ENCODE assay signal across 27 cellular contexts in the genomic region with DNA sequence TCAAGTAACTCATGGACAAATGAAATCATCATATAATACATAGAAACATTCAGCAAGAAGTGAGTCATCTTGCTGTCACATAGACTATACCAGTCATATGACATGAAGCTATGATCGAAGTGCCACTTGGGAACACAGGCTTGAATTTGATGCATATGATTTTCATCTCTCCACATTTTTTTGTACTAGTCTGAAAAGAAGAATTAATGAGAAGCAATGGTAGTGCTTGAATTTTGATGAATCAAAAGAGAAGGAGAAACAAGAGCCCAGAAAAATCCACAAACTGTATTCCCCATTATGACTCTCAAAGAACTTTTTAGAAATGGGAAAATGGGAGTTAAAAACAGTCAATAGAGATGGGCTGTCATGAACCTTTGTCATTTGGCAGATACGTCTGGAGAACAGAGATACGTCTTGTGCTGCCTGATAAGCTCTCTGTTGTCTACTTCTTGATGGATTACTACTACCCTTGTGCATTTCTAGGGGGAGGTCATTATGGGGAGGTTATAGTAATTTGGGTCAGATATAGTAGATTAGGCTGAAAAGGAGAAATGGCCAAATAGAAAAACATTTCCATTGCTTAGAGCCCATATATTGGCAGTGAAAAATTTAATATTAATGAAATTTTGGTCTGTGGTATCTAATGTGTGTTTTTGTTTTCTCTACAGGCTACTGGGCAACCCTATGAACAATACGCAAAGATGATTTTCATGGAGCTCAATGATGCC. TPM values are rescaled to one million over a fixed set of nuclear protein-coding genes. Genes with fewer than 3 reads are reported as not detected.
DNase-seq lines count a peak whose midpoint lies in the region; ATAC-seq, FAIRE-seq and TF ChIP-seq lines count a peak whose summit lies in the region.
"Had no signal": no experiment of that assay in that cellular context is flagged by ENCODE, and none has a peak within 500 bp of the region (broad histone marks: within the 10 kb centered on the region; RNA-seq: fewer than 3 reads in every experiment).

No MANE protein-coding gene starts in this region.

- H3K9me1 ChIP-seq in endothelial cell of umbilical vein (replicated peaks; ENCODE audit: control insufficient read depth, extremely low read depth, insufficient read depth, low read length): no peaks in the 10 kb centered on the region

- no peak overlapping the region for H3K4me3 ChIP-seq in endothelial cell of umbilical vein (replicated peaks in 1 of 3; ENCODE audit: insufficient read depth in 1 of 3, low read depth in 1 of 3, low read length in 3 of 3)
- H3K4me3 ChIP-seq: ascending aorta, MG63, SJCRH30, skin epidermis had no signal

- peak; percentile 61 for ATAC-seq in stimulated activated naive CD8-positive, alpha-beta T cell treated with anti-CD3 and anti-CD28 coated beads, Interleukin-15, Interleukin-2, amounts not matched to agents 100 U/mL and 50 U/mL, for 24 hours
- no peak for ATAC-seq in stimulated activated naive CD8-positive, alpha-beta T cell treated with anti-CD3 and anti-CD28 coated beads, Interleukin-15, amount 100 ng/mL, for 72 hours
- ATAC-seq in HG03460 (IDR thresholded peaks at IDR 0.05; ENCODE audit: unreplicated experiment): no peak
- ATAC-seq: activated CD8-positive, alpha-beta memory T cell treated with anti-CD3 and anti-CD28 coated beads, Interleukin-2, amount 10 ng/mL, durations not matched to agents 7 days and 5 days; esophagus mucosa; left lobe of liver; naive thymus-derived CD4-positive, alpha-beta T cell had no signal

- H3K9me3 ChIP-seq in endothelial cell of umbilical vein (replicated peaks; ENCODE audit: control insufficient read depth, insufficient read depth, low read length): no peaks in the 10 kb centered on the region
- H3K9me3 ChIP-seq: ascending aorta, MG63, SJCRH30 had no signal

- H3K9ac ChIP-seq in endothelial cell of umbilical vein (replicated peaks; ENCODE audit: extremely low read depth, insufficient read depth, low read length): no peak overlapping the region

- intact Hi-C loops in endothelial cell of umbilical vein (cut with micrococcal nuclease) (no loop called here), Calu3 (cut with micrococcal nuclease; ENCODE audit: unreplicated experiment) (no loop called here)

- no peak overlapping the region for H2AFZ ChIP-seq in endothelial cell of umbilical vein (ENCODE audit: low read depth, low read length)

- POLR2A ChIA-PET in endothelial cell of umbilical vein (lab: Charles Lee): no interaction called here

- H3K27me3 ChIP-seq in endothelial cell of umbilical vein (ENCODE audit: control insufficient read depth in 2 of 2, insufficient read depth in 2 of 2, low read length in 2 of 2): no peaks in the 10 kb centered on the region
- H3K27me3 ChIP-seq: ascending aorta, SJCRH30 had no signal

- H3K27ac Mint-ChIP-seq in stimulated activated naive CD8-positive, alpha-beta T cell treated with anti-CD3 and anti-CD28 coated beads, Interleukin-15, amount 100 ng/mL, for 72 hours: no peak overlapping the region
- no peak overlapping the region for H3K27ac Mint-ChIP-seq in Calu3 (ENCODE audit: unreplicated experiment)
- H3K27ac Mint-ChIP-seq: activated CD4-positive, alpha-beta T cell treated with anti-CD3 and anti-CD28 coated beads, Interleukin-2, amount 10 ng/mL, durations not matched to agents 24 days and 14 days; activated CD8-positive, alpha-beta memory T cell treated with anti-CD3 and anti-CD28 coated beads, Interleukin-2, amount 10 ng/mL, durations not matched to agents 7 days and 5 days; activated naive CD4-positive, alpha-beta T cell treated with anti-CD3 and anti-CD28 coated beads, Interleukin-2, amount 50 U/mL, for 24 hours; activated T-helper 1 cell treated with anti-CD3 and anti-CD28 coated beads, Interleukin-12 subunit alpha, Interleukin-12 subunit beta, Interleukin-2, Interleukin-4 antibody, amounts not matched to agents 30 ng/mL and 10 ng/mL and 1 ng/mL, durations not matched to agents 14 hours and 24 hours and 36 hours; naive thymus-derived CD4-positive, alpha-beta T cell had no signal

- H3K4me2 ChIP-seq in endothelial cell of umbilical vein (ENCODE audit: insufficient read depth, low read length): no peak overlapping the region

- H3K9me3 Mint-ChIP-seq in stimulated activated naive CD8-positive, alpha-beta T cell treated with anti-CD3 and anti-CD28 coated beads, Interleukin-15, amount 100 ng/mL, for 72 hours: no peaks in the 10 kb centered on the region
- no peaks in the 10 kb centered on the region for H3K9me3 Mint-ChIP-seq in Calu3 (ENCODE audit: low read depth, unreplicated experiment)
- H3K9me3 Mint-ChIP-seq: activated CD4-positive, alpha-beta T cell treated with anti-CD3 and anti-CD28 coated beads, Interleukin-2, amount 10 ng/mL, durations not matched to agents 24 days and 14 days; activated naive CD4-positive, alpha-beta T cell treated with anti-CD3 and anti-CD28 coated beads, Interleukin-2, amount 50 U/mL, for 24 hours; activated T-helper 1 cell treated with anti-CD3 and anti-CD28 coated beads, Interleukin-12 subunit alpha, Interleukin-12 subunit beta, Interleukin-2, Interleukin-4 antibody, amounts not matched to agents 30 ng/mL and 10 ng/mL and 1 ng/mL, durations not matched to agents 14 hours and 24 hours and 36 hours had no signal

- no peaks in the 10 kb centered on the region for H3K4me1 Mint-ChIP-seq in stimulated activated naive CD8-positive, alpha-beta T cell treated with anti-CD3 and anti-CD28 coated beads, Interleukin-15, amount 100 ng/mL, for 72 hours
- peaks cover 33% of the 10 kb centered on the region for H3K4me1 Mint-ChIP-seq in Calu3 (ENCODE audit: low read depth, unreplicated experiment)
- H3K4me1 Mint-ChIP-seq: activated naive CD4-positive, alpha-beta T cell treated with anti-CD3 and anti-CD28 coated beads, Interleukin-2, amount 50 U/mL, for 24 hours had no signal

- no peaks in the 10 kb centered on the region for H3K36me3 ChIP-seq in endothelial cell of umbilical vein (ENCODE audit: control insufficient read depth in 2 of 2, extremely low read depth in 1 of 2, insufficient read depth in 2 of 2, low read length in 2 of 2)
- H3K36me3 ChIP-seq: ascending aorta, MG63, SJCRH30 had no signal

- peaks cover 4% of the 10 kb centered on the region for H3K36me3 Mint-ChIP-seq in Calu3 (ENCODE audit: insufficient read depth, unreplicated experiment)

- H3K27ac ChIP-seq in endothelial cell of umbilical vein (ENCODE audit: insufficient read depth, low read depth, low read length): no peak overlapping the region
- H3K27ac ChIP-seq: ascending aorta, SJCRH30, skin epidermis had no signal

- H3K4me3 Mint-ChIP-seq in stimulated activated naive CD8-positive, alpha-beta T cell treated with anti-CD3 and anti-CD28 coated beads, Interleukin-15, amount 100 ng/mL, for 72 hours: no peak overlapping the region
- H3K4me3 Mint-ChIP-seq in Calu3 (ENCODE audit: low read depth, unreplicated experiment): no peak overlapping the region
- H3K4me3 Mint-ChIP-seq: activated CD4-positive, alpha-beta T cell treated with anti-CD3 and anti-CD28 coated beads, Interleukin-2, amount 10 ng/mL, durations not matched to agents 24 days and 14 days; activated CD8-positive, alpha-beta memory T cell treated with anti-CD3 and anti-CD28 coated beads, Interleukin-2, amount 10 ng/mL, durations not matched to agents 7 days and 5 days; activated naive CD4-positive, alpha-beta T cell treated with anti-CD3 and anti-CD28 coated beads, Interleukin-2, amount 50 U/mL, for 24 hours; activated T-helper 1 cell treated with anti-CD3 and anti-CD28 coated beads, Interleukin-12 subunit alpha, Interleukin-12 subunit beta, Interleukin-2, Interleukin-4 antibody, amounts not matched to agents 30 ng/mL and 10 ng/mL and 1 ng/mL, durations not matched to agents 14 hours and 24 hours and 36 hours; naive thymus-derived CD4-positive, alpha-beta T cell had no signal

- H4K20me1 ChIP-seq in endothelial cell of umbilical vein (replicated peaks; ENCODE audit: control insufficient read depth, extremely low read depth, insufficient read depth, low read length): no peaks in the 10 kb centered on the region

- TF ChIP-seq POLR2A in endothelial cell of umbilical vein (IDR thresholded peaks at IDR 0.05; ENCODE audit: low read depth, low read length): no peak

- CTCF ChIA-PET in endothelial cell of umbilical vein (lab: Charles Lee) (interaction anchor here (0.9 to 1.8 kb wide), 3 partner anchors 10 to 275 kb away, joined by 3 to 4 read pairs (median 3); no protein-coding TSS in a partner anchor), Calu3 (lab: Charles Lee) (interaction anchor here (1.2 kb wide), 1 partner anchor 12 kb away, joined by 3 read pairs; no protein-coding TSS in a partner anchor)

- BruUV-seq in endothelial cell of umbilical vein (replicated peaks; lab: Mats Ljungman, UMichigan) (no TSS peak), Calu3 (replicated peaks; lab: Mats Ljungman, UMichigan) (no TSS peak)

- FAIRE-seq in RCC 7860 (lab: Jason Lieb, UNC) (peak; percentile 71), endothelial cell of umbilical vein (lab: Jason Lieb, UNC) (no peak)
- FAIRE-seq: frontal cortex, TTC549 had no signal

- TF ChIP-seq CTCF in endothelial cell of umbilical vein (IDR thresholded peaks at IDR 0.05; ENCODE audit: extremely low read depth in 1 of 2, insufficient read depth in 1 of 2, low read depth in 1 of 2, low read length in 2 of 2): no peak
- no peak for TF ChIP-seq CTCF in Calu3 (IDR thresholded peaks at IDR 0.05; ENCODE audit: unreplicated experiment)

- H3K4me1 ChIP-seq in endothelial cell of umbilical vein (ENCODE audit: control insufficient read depth, extremely low read depth, insufficient read depth, low read length): no peaks in the 10 kb centered on the region
- H3K4me1 ChIP-seq: ascending aorta, SJCRH30 had no signal

- H3K79me2 ChIP-seq in endothelial cell of umbilical vein (ENCODE audit: control insufficient read depth, insufficient read depth, low read length): no peaks in the 10 kb centered on the region

- no peaks in the 10 kb centered on the region for H3K27me3 Mint-ChIP-seq in stimulated activated naive CD8-positive, alpha-beta T cell treated with anti-CD3 and anti-CD28 coated beads, Interleukin-15, amount 100 ng/mL, for 72 hours
- H3K27me3 Mint-ChIP-seq in Calu3 (ENCODE audit: unreplicated experiment): no peaks in the 10 kb centered on the region
- H3K27me3 Mint-ChIP-seq: activated CD8-positive, alpha-beta memory T cell treated with anti-CD3 and anti-CD28 coated beads, Interleukin-2, amount 10 ng/mL, durations not matched to agents 7 days and 5 days had no signal

- dilution Hi-C loops in endothelial cell of umbilical vein (cut with MboI; ENCODE audit: extremely low pct_ligation_motif_present, low sequenced_read_pairs): no loop called here

- no peak for DNase-seq in stimulated activated naive CD8-positive, alpha-beta T cell treated with anti-CD3 and anti-CD28 coated beads, Interleukin-15, Interleukin-2, amounts not matched to agents 100 U/mL and 50 U/mL, for 24 hours
- DNase-seq in stimulated activated naive CD8-positive, alpha-beta T cell treated with anti-CD3 and anti-CD28 coated beads, Interleukin-15, amount 100 ng/mL, for 72 hours: no peak
- DNase-seq in RCC 7860 (ENCODE audit: low spot score) (peak; percentile 54), endothelial cell of umbilical vein (ENCODE audit: low read depth, low spot score) (no peak), NCI-H146 (lab: John Stamatoyannopoulos, UW) (no peak), mesenteric fat pad (ENCODE audit: low spot score) (no peak), Calu3 (no peak)
- DNase-seq: activated CD4-positive, alpha-beta T cell treated with anti-CD3 and anti-CD28 coated beads, Interleukin-2, amount 10 ng/mL, durations not matched to agents 24 days and 14 days; activated CD8-positive, alpha-beta memory T cell treated with anti-CD3 and anti-CD28 coated beads, Interleukin-2, amount 10 ng/mL, durations not matched to agents 7 days and 5 days; COR-L47; mesendoderm; MG63; naive thymus-derived CD4-positive, alpha-beta T cell; NCI-H1417; NCI-H446; occipital lobe; SJCRH30; substantia nigra had no signal

RNA-seq across cellular contexts. Expression of a gene that starts 8.0 kb away (rescaled TPM):
- total RNA-seq in endothelial cell of umbilical vein (10.8 and 18.7 TPM in 2 replicates), mesenteric fat pad (49.5 TPM), Calu3 (2022) (2.1 and 3.5 TPM in 2 replicates)
- 8.8 and 11.1 TPM in 2 replicates for polyA plus RNA-seq in endothelial cell of umbilical vein
- polyA plus RNA-seq in endothelial cell of umbilical vein (2011; cell fraction: cytosol; rRNA removed): 5.7 and 7.9 TPM in 2 replicates
- polyA plus RNA-seq in endothelial cell of umbilical vein (2011; cell fraction: nucleus; rRNA removed): 9.0 and 9.2 TPM in 2 replicates
- polyA plus RNA-seq in endothelial cell of umbilical vein (2012): 5.4 and 7.1 TPM in 2 replicates
- polyA minus RNA-seq in endothelial cell of umbilical vein: 34.1 and 36.7 TPM in 2 replicates
- 0.61 TPM for polyA minus RNA-seq in endothelial cell of umbilical vein (2011; cell fraction: cytosol; rRNA and poly(A)+ RNA removed)
- 13.3 and 15.2 TPM in 2 replicates for polyA minus RNA-seq in endothelial cell of umbilical vein (2011; cell fraction: nucleus; rRNA and poly(A)+ RNA removed)

RNA-seq across cellular contexts. Expression of a gene that starts 8.0 kb away (rescaled TPM):
- total RNA-seq in endothelial cell of umbilical vein: 71.7 and 80.6 TPM in 2 replicates
- polyA plus RNA-seq in endothelial cell of umbilical vein: 86.0 and 94.8 TPM in 2 replicates
- polyA plus RNA-seq in endothelial cell of umbilical vein (2011; cell fraction: cytosol; rRNA removed): 43.7 and 47.4 TPM in 2 replicates
- polyA plus RNA-seq in endothelial cell of umbilical vein (2011; cell fraction: nucleus; rRNA removed): 74.2 and 99.0 TPM in 2 replicates
- 77.8 and 102 TPM in 2 replicates for polyA plus RNA-seq in endothelial cell of umbilical vein (2012)
- 150 TPM in 2 replicates for polyA minus RNA-seq in endothelial cell of umbilical vein
- polyA minus RNA-seq in endothelial cell of umbilical vein (2011; cell fraction: cytosol; rRNA and poly(A)+ RNA removed): 5.9 TPM
- 148 and 185 TPM in 2 replicates for polyA minus RNA-seq in endothelial cell of umbilical vein (2011; cell fraction: nucleus; rRNA and poly(A)+ RNA removed)
- 116 TPM for total RNA-seq in mesenteric fat pad
- total RNA-seq in Calu3 (2022): 68.7 and 70.8 TPM in 2 replicates
